1 cellular context compared by ENCODE assay signal in the genomic region with DNA sequence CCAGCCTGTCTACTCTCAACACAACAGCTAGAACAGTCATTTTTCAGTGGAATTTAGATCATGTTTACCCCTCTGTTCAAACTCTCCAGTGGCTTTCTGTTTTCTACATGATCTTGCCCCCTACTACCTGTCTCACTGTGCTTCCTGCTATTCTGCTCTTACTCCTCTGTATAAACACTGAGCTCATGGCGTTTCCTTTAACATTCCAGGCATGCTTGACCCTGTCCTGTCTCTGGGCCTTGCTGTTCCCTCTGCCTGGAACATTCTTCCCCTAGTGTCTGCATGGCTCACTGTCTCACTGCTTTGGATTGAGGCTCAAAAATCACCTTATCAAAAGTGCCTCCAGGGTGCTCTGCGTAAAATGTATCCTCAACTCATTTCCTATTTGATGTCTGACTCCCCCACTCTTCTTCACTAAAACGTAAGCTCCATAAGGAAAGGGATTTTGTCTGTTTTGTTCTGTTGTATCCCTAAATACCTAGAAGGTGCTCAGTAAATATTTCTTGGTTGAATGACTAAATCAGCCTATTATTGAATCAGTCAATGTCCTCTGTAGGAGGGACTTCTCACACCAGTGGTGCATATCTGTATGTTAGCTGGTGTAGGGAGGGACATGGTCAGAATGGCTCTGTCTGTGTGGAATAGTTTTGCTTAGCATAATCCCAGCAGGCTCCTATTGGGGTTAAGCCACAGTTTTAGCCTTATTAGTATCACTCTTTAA.
TF ChIP-seq lines count a peak whose summit lies in the region.

No MANE protein-coding gene starts in this region.

TF ChIP-seq in endothelial cell of umbilical vein, 7 proteins besides CTCF, POLR2A, EP300 and RAD21:
- TF ChIP-seq JUN (IDR thresholded peaks at IDR 0.05; ENCODE audit: borderline replicate concordance, insufficient read depth, insufficient read length, low read depth), result peak; percentile 14
